Comparison of ENCODE assay signal across 8 cellular contexts in genomic region chr16:17578921-17579876, GRCh38.
DNase-seq lines count a peak whose midpoint lies in the region; ATAC-seq and TF ChIP-seq lines count a peak whose summit lies in the region.

No MANE protein-coding gene starts in this region.

- H3K4me3 Mint-ChIP-seq in activated naive CD8-positive, alpha-beta T cell treated with anti-CD3 and anti-CD28 coated beads, Interleukin-2, amount 10 ng/mL, durations not matched to agents 7 days and 5 days: no peak overlapping the region

- peak; percentile 96 for ATAC-seq in DND-41 (ENCODE audit: insufficient read depth, low read depth)
- peak; percentile 99 for ATAC-seq in IMR-90 (ENCODE audit: low read depth)
- peak; percentile 60 for ATAC-seq in activated naive CD8-positive, alpha-beta T cell treated with anti-CD3 and anti-CD28 coated beads, Interleukin-2, amount 10 ng/mL, durations not matched to agents 7 days and 5 days (ENCODE audit: low read depth)
- peak in 7 of 8 donors; percentile 45 to 83 (median 71) for ATAC-seq in heart right ventricle
- no peak for ATAC-seq in GM21723 (IDR thresholded peaks at IDR 0.05; ENCODE audit: unreplicated experiment)

- no peak overlapping the region for H2AK5ac ChIP-seq in IMR-90 (ENCODE audit: low read depth, low read length)

- no peak for TF ChIP-seq EP300 in SK-N-SH (IDR thresholded peaks at IDR 0.05; ENCODE audit: borderline replicate concordance in 1 of 2, low read depth in 1 of 2, low read length in 1 of 2)

- BruUV-seq in IMR-90 (replicated peaks; lab: Mats Ljungman, UMichigan): no TSS peak

- no peak overlapping the region for H4K8ac ChIP-seq in IMR-90 (ENCODE audit: low read depth in 2 of 2, low read length in 2 of 2)

- dilution Hi-C loops in IMR-90 (cut with HindIII; ENCODE audit: low sequenced_read_pairs, unreplicated experiment): no loop called here

- peak overlapping the region in 1 of 2 experiments; percentile 37; a peak in 1 of 4 replicates for H3K4me3 ChIP-seq in DND-41 (ENCODE audit: low read depth in 1 of 2, low read length in 2 of 2)
- no peak overlapping the region for H3K4me3 ChIP-seq in IMR-90 (ENCODE audit: insufficient read depth, low read depth, low read length)
- peak overlapping the region in 1 of 2 experiments; percentile 15; a peak in 1 of 4 replicates for H3K4me3 ChIP-seq in SK-N-SH (ENCODE audit: low read depth in 2 of 2, low read length in 1 of 2)
- H3K4me3 ChIP-seq in heart right ventricle: no peak overlapping the region

- no peak overlapping the region for H2AK9ac ChIP-seq in IMR-90 (replicated peaks; ENCODE audit: low read depth, low read length, poor library complexity)

- H3K36me3 ChIP-seq in DND-41 (ENCODE audit: insufficient read depth, low read length): no peaks in the 10 kb centered on the region
- H3K36me3 ChIP-seq in IMR-90 (ENCODE audit: control insufficient read depth, insufficient read depth, low read length): no peaks in the 10 kb centered on the region
- no peaks in the 10 kb centered on the region for H3K36me3 ChIP-seq in SK-N-SH (replicated peaks in 1 of 2; ENCODE audit: control insufficient read depth in 1 of 2, insufficient read depth in 2 of 2, low read length in 1 of 2)
- no peaks in the 10 kb centered on the region for H3K36me3 ChIP-seq in heart right ventricle

- H3K79me2 ChIP-seq in DND-41 (ENCODE audit: insufficient read depth, low read length) (no peaks in the 10 kb centered on the region), SK-N-SH (ENCODE audit: insufficient read depth) (no peaks in the 10 kb centered on the region)

- H3K9me3 ChIP-seq in DND-41 (ENCODE audit: insufficient read depth, low read length, severe bottlenecking): peaks cover 8% of the 10 kb centered on the region
- H3K9me3 ChIP-seq in IMR-90 (ENCODE audit: control insufficient read depth, insufficient read depth, low read length): no peaks in the 10 kb centered on the region
- H3K9me3 ChIP-seq in SK-N-SH: 0 out of 2 replicates have a peak, but pooled peaks cover 6% of the 10 kb centered on the region
- H3K9me3 ChIP-seq in heart right ventricle: peaks cover 0 to 12% (median 6%) of the 10 kb centered on the region in 11 donors

- no peaks in the 10 kb centered on the region for H4K20me1 ChIP-seq in DND-41 (ENCODE audit: insufficient read depth, low read length)
- no peaks in the 10 kb centered on the region for H4K20me1 ChIP-seq in IMR-90 (ENCODE audit: insufficient read depth, low read length)
- no peaks in the 10 kb centered on the region for H4K20me1 ChIP-seq in SK-N-SH (ENCODE audit: insufficient read depth)

- TF ChIP-seq RAD21 in IMR-90 (IDR thresholded peaks at IDR 0.05; ENCODE audit: low read length): peak; percentile 80
- peak; percentile 77 for TF ChIP-seq RAD21 in SK-N-SH (IDR thresholded peaks at IDR 0.05; ENCODE audit: low read length)

- POLR2A ChIA-PET in IMR-90 (lab: Charles Lee; ENCODE audit: unreplicated experiment) (no interaction called here), SK-N-SH (lab: Yijun Ruan, JAX) (interaction anchor here (0.6 kb wide), 1 partner anchor 14 kb away, joined by 5 read pairs; no protein-coding TSS in a partner anchor)
- POLR2A ChIA-PET in activated naive CD8-positive, alpha-beta T cell treated with anti-CD3 and anti-CD28 coated beads, Interleukin-2, amount 10 ng/mL, durations not matched to agents 7 days and 5 days (lab: Charles Lee): no interaction called here

- WGBS in IMR-90 (ENCODE audit: extremely low coverage in 2 of 2, insufficient read length in 1 of 2), 2 experiments: no CpG with 5 or more reads among the region's 10 CpGs
- WGBS in SK-N-SH (ENCODE audit: low lambda C conversion rate): 25% methylated on average over 8 of the region's 10 CpGs
- 20 to 25% methylated on average over 10 of the region's 10 CpGs for WGBS in heart right ventricle, 2 donors

- H3K27me3 ChIP-seq in DND-41 (ENCODE audit: insufficient read depth, low read length, poor library complexity): no peaks in the 10 kb centered on the region
- H3K27me3 ChIP-seq in IMR-90 (ENCODE audit: control insufficient read depth, insufficient read depth, low read length): peaks cover 5% of the 10 kb centered on the region
- H3K27me3 ChIP-seq in SK-N-SH (ENCODE audit: insufficient read depth): no peaks in the 10 kb centered on the region
- H3K27me3 ChIP-seq in heart right ventricle: peaks cover 0 to 5% (median 0%) of the 10 kb centered on the region in 7 donors

- H3K9me3 Mint-ChIP-seq in activated naive CD8-positive, alpha-beta T cell treated with anti-CD3 and anti-CD28 coated beads, Interleukin-2, amount 10 ng/mL, durations not matched to agents 7 days and 5 days: peaks cover 3% of the 10 kb centered on the region

- no peak overlapping the region for H2BK5ac ChIP-seq in IMR-90 (ENCODE audit: low read depth, low read length, poor library complexity, severe bottlenecking)

- no peak for TF ChIP-seq POLR2A in IMR-90 (IDR thresholded peaks at IDR 0.05; ENCODE audit: low read depth, low read length)

- peaks cover 13% of the 10 kb centered on the region for H3K27me3 Mint-ChIP-seq in activated naive CD8-positive, alpha-beta T cell treated with anti-CD3 and anti-CD28 coated beads, Interleukin-2, amount 10 ng/mL, durations not matched to agents 7 days and 5 days

- H3K4me2 ChIP-seq in DND-41 (ENCODE audit: insufficient read depth, low read length) (peak overlapping the region; percentile 55), IMR-90 (ENCODE audit: low read depth, low read length) (no peak overlapping the region), SK-N-SH (no peak overlapping the region)

- TF ChIP-seq CTCF in DND-41 (IDR thresholded peaks at IDR 0.05; ENCODE audit: borderline replicate concordance, extremely low read depth, low read length, poor library complexity, severe bottlenecking) (peak; percentile 95), IMR-90 (conservative IDR thresholded peaks at IDR 0.05; ENCODE audit: low read depth, low read length) (peak; percentile 83), SK-N-SH (IDR thresholded peaks at IDR 0.05) (peak; percentile 91), heart right ventricle (IDR thresholded peaks at IDR 0.05) (peak; percentile 60 to 89 (median 83))

- no peak overlapping the region for H3K56ac ChIP-seq in IMR-90 (ENCODE audit: extremely low read depth, insufficient read depth, low read length)

- H3F3A ChIP-seq in SK-N-SH (replicated peaks; ENCODE audit: insufficient read depth): no peaks in the 10 kb centered on the region

- no peak overlapping the region for H2BK120ac ChIP-seq in IMR-90 (ENCODE audit: low read depth, low read length)

- peak overlapping the region; percentile 26; the same call in 1 of the 2 replicates for H3K9ac ChIP-seq in DND-41 (ENCODE audit: low read depth, low read length)
- no peak overlapping the region for H3K9ac ChIP-seq in IMR-90 (ENCODE audit: low read depth, low read length)
- no peak overlapping the region for H3K9ac ChIP-seq in SK-N-SH

- CTCF ChIA-PET in IMR-90 (lab: Yijun Ruan, JAX): interaction anchor here (0.6 to 2.3 kb wide), 21 partner anchors 10 to 564 kb away, joined by 3 to 23 read pairs (median 4); partner anchors contain the start of gene XYLT1
- CTCF ChIA-PET in SK-N-SH (lab: Yijun Ruan, JAX): interaction anchor here (0.5 to 3.5 kb wide), 43 partner anchors 8 to 1225 kb away, joined by 3 to 33 read pairs (median 4); no protein-coding TSS in a partner anchor

- in situ Hi-C loops in IMR-90 (cut with MboI; ENCODE audit: low sequenced_read_pairs): loop anchor here (5.0 kb wide), 1 partner anchor 102 kb away; no protein-coding TSS in a partner anchor

- no peaks in the 10 kb centered on the region for H3K9me1 ChIP-seq in IMR-90 (ENCODE audit: insufficient read depth, low read length)

- H3K36me3 Mint-ChIP-seq in activated naive CD8-positive, alpha-beta T cell treated with anti-CD3 and anti-CD28 coated beads, Interleukin-2, amount 10 ng/mL, durations not matched to agents 7 days and 5 days: no peaks in the 10 kb centered on the region

- no peak overlapping the region for H3K23ac ChIP-seq in IMR-90 (ENCODE audit: low read depth, low read length)

- no peak overlapping the region for H4K91ac ChIP-seq in IMR-90 (ENCODE audit: insufficient read depth, low read depth, low read length)

- H3K18ac ChIP-seq in IMR-90 (ENCODE audit: low read depth, low read length): no peak overlapping the region

- H3K79me1 ChIP-seq in IMR-90 (ENCODE audit: low read depth in 1 of 2, low read length in 2 of 2): no peaks in the 10 kb centered on the region

- H2BK20ac ChIP-seq in IMR-90 (ENCODE audit: low read depth, low read length): no peak overlapping the region

- DNase-seq in DND-41 (peak; percentile 82), IMR-90 (peak; percentile 86), SK-N-SH (peak; percentile 66), heart right ventricle (peak in 1 of 2 donors; percentile 58), renal cortical epithelial cell (ENCODE audit: low read depth) (peak; percentile 1), A172 (ENCODE audit: low spot score) (no peak)
- peak; percentile 39 for DNase-seq in activated naive CD8-positive, alpha-beta T cell treated with anti-CD3 and anti-CD28 coated beads, Interleukin-2, amount 10 ng/mL, durations not matched to agents 7 days and 5 days

- intact Hi-C loops in IMR-90 (cut with micrococcal nuclease): loop anchor here (1.0 to 10.0 kb wide), 3 partner anchors 102 to 718 kb away; no protein-coding TSS in a partner anchor
- intact Hi-C loops in heart right ventricle (cut with DNase I): loop anchor here in 7 of 10 donors (5.0 to 10.0 kb wide), 4 partner anchors 94 to 717 kb away; no protein-coding TSS in a partner anchor

- no peak overlapping the region for H3K27ac Mint-ChIP-seq in activated naive CD8-positive, alpha-beta T cell treated with anti-CD3 and anti-CD28 coated beads, Interleukin-2, amount 10 ng/mL, durations not matched to agents 7 days and 5 days

- H3K9me2 ChIP-seq in SK-N-SH: no peaks in the 10 kb centered on the region

- peaks cover 3% of the 10 kb centered on the region for H3K4me1 Mint-ChIP-seq in activated naive CD8-positive, alpha-beta T cell treated with anti-CD3 and anti-CD28 coated beads, Interleukin-2, amount 10 ng/mL, durations not matched to agents 7 days and 5 days

- no peak overlapping the region for H2BK15ac ChIP-seq in IMR-90 (ENCODE audit: low read depth, low read length)

- no peak overlapping the region; the same call in 1 of the 2 replicates for H3K14ac ChIP-seq in IMR-90 (replicated peaks; ENCODE audit: low read depth, low read length)

- H3K4ac ChIP-seq in IMR-90 (ENCODE audit: low read depth, low read length): no peak overlapping the region

- peak overlapping the region; percentile 69 for H2AFZ ChIP-seq in DND-41 (ENCODE audit: low read depth, low read length)
- H2AFZ ChIP-seq in IMR-90 (replicated peaks; ENCODE audit: low read length, poor library complexity): no peak overlapping the region
- H2AFZ ChIP-seq in SK-N-SH (ENCODE audit: low read depth): peak overlapping the region; percentile 11; the same call in 1 of the 2 replicates

- H3K27ac ChIP-seq in DND-41 (ENCODE audit: low read length) (peak overlapping the region; percentile 58), IMR-90 (ENCODE audit: insufficient read depth, low read length) (no peak overlapping the region), SK-N-SH (ENCODE audit: low read depth in 2 of 2, low read length in 1 of 2) (peak overlapping the region in 1 of 2 experiments; percentile 62; a peak in 2 of 4 replicates), heart right ventricle (no peak overlapping the region)

- H4K5ac ChIP-seq in IMR-90 (ENCODE audit: low read depth, low read length): no peak overlapping the region

- H3K4me1 ChIP-seq in DND-41 (ENCODE audit: insufficient read depth, low read length) (peaks cover 13% of the 10 kb centered on the region), IMR-90 (ENCODE audit: control insufficient read depth, insufficient read depth, low read length) (no peaks in the 10 kb centered on the region), SK-N-SH (ENCODE audit: control insufficient read depth in 1 of 2, insufficient read depth in 2 of 2, low read depth in 1 of 2, low read length in 1 of 2) (peaks cover 0 to 10% of the 10 kb centered on the region in 2 experiments; a peak in 1 of 4 replicates), heart right ventricle (peaks cover 0 to 10% (median 0%) of the 10 kb centered on the region in 9 donors)
